In genomic region chr2:120468136-120468535, GRCh38 we compare ENCODE assay signal across 14 cellular contexts.
"Had no signal": no experiment of that assay in that cellular context is flagged by ENCODE, and none has a peak within 500 bp of the region (broad histone marks: within the 10 kb centered on the region; RNA-seq: fewer than 3 reads in every experiment).

No MANE protein-coding gene starts in this region.

- H3K9me3 ChIP-seq: pancreas, thyroid gland had no signal

- H3K27ac Mint-ChIP-seq: activated T-helper 17 cell treated with anti-CD3 and anti-CD28 coated beads, Interleukin-2, amount 50 U/mL, for 72 hours; neural progenitor cell; stimulated activated effector memory CD8-positive, alpha-beta T cell treated with anti-CD3 and anti-CD28 coated beads, Interleukin-12 subunit alpha, Interleukin-12 subunit beta, amount 100 ng/mL, for 72 hours had no signal

- H3K4me2 ChIP-seq: neural progenitor cell had no signal

- H3K36me3 ChIP-seq: neural progenitor cell, pancreas, thyroid gland had no signal

- FAIRE-seq: endothelial cell of umbilical vein, pancreas had no signal

- ATAC-seq: activated CD4-positive, CD25-positive, alpha-beta regulatory T cell treated with anti-CD3 and anti-CD28 coated beads, Interleukin-2, amount 50 U/mL, for 24 hours; activated T-helper 17 cell treated with anti-CD3 and anti-CD28 coated beads, Interleukin-2, amount 50 U/mL, for 72 hours; foreskin keratinocyte; left cardiac atrium; pancreas; stimulated activated effector memory CD8-positive, alpha-beta T cell treated with anti-CD3 and anti-CD28 coated beads, Interleukin-12 subunit alpha, Interleukin-12 subunit beta, amount 100 ng/mL, for 72 hours had no signal

- H3K9me3 Mint-ChIP-seq: activated T-helper 17 cell treated with anti-CD3 and anti-CD28 coated beads, Interleukin-2, amount 50 U/mL, for 72 hours; central memory CD8-positive, alpha-beta T cell; stimulated activated effector memory CD8-positive, alpha-beta T cell treated with anti-CD3 and anti-CD28 coated beads, Interleukin-12 subunit alpha, Interleukin-12 subunit beta, amount 100 ng/mL, for 72 hours had no signal

- DNase-seq: activated naive CD4-positive, alpha-beta T cell treated with anti-CD3 and anti-CD28 coated beads, Interleukin-2, amount 50 U/mL, for 16 hours; effector CD8-positive, alpha-beta T cell; foreskin keratinocyte; left cardiac atrium; midbrain; thyroid gland had no signal

- H3K27me3 ChIP-seq: pancreas, thyroid gland had no signal

- H3K4me3 Mint-ChIP-seq: activated T-helper 17 cell treated with anti-CD3 and anti-CD28 coated beads, Interleukin-2, amount 50 U/mL, for 72 hours; central memory CD8-positive, alpha-beta T cell; neural progenitor cell; stimulated activated effector memory CD8-positive, alpha-beta T cell treated with anti-CD3 and anti-CD28 coated beads, Interleukin-12 subunit alpha, Interleukin-12 subunit beta, amount 100 ng/mL, for 72 hours had no signal

- H3K4me1 Mint-ChIP-seq: activated T-helper 17 cell treated with anti-CD3 and anti-CD28 coated beads, Interleukin-2, amount 50 U/mL, for 72 hours; central memory CD8-positive, alpha-beta T cell; stimulated activated effector memory CD8-positive, alpha-beta T cell treated with anti-CD3 and anti-CD28 coated beads, Interleukin-12 subunit alpha, Interleukin-12 subunit beta, amount 100 ng/mL, for 72 hours had no signal

- H3K36me3 Mint-ChIP-seq: stimulated activated effector memory CD8-positive, alpha-beta T cell treated with anti-CD3 and anti-CD28 coated beads, Interleukin-12 subunit alpha, Interleukin-12 subunit beta, amount 100 ng/mL, for 72 hours had no signal

- H3K27ac ChIP-seq: foreskin keratinocyte, neural progenitor cell, pancreas, thyroid gland had no signal

- H3K9ac ChIP-seq: neural progenitor cell had no signal

- H2AFZ ChIP-seq: neural progenitor cell had no signal

- H3K4me3 ChIP-seq: lung, neural progenitor cell, pancreas, thyroid gland had no signal
